ENCODE assay signal across 13 cellular contexts in genomic region chr21:44088401-44088780, GRCh38. TPM values are rescaled to one million over a fixed set of nuclear protein-coding genes. Genes with fewer than 3 reads are reported as not detected.
DNase-seq lines count a peak whose midpoint lies in the region; ATAC-seq and TF ChIP-seq lines count a peak whose summit lies in the region.
"Had no signal": no experiment of that assay in that cellular context is flagged by ENCODE, and none has a peak within 500 bp of the region (broad histone marks: within the 10 kb centered on the region; RNA-seq: fewer than 3 reads in every experiment).

No MANE protein-coding gene starts in this region.

- H3K4me1 Mint-ChIP-seq in chondrocyte (ENCODE audit: low read depth) (peaks cover 4% of the 10 kb centered on the region), naive B cell (peaks cover 51 to 69% (median 60%) of the 10 kb centered on the region in 3 donors), type B pancreatic cell (ENCODE audit: unreplicated experiment) (peaks cover 9% of the 10 kb centered on the region), HFFc6 (ENCODE audit: low read depth) (no peaks in the 10 kb centered on the region)

- intact Hi-C loops in heart left ventricle (cut with DNase I), result no loop called here
- intact Hi-C loops in Right ventricle myocardium inferior (cut with DNase I), result no loop called here
- intact Hi-C loops in right lobe of liver (cut with DNase I), result no loop called here

- H3K27me3 ChIP-seq in heart left ventricle (no peaks in the 10 kb centered on the region), right lobe of liver (no peaks in the 10 kb centered on the region)
- H3K27me3 ChIP-seq: ascending aorta had no signal

- peaks cover 0 to 100% (median 80%) of the 10 kb centered on the region in 9 donors for H3K36me3 ChIP-seq in heart left ventricle
- peaks cover 0 to 44% (median 0%) of the 10 kb centered on the region in 4 donors for H3K36me3 ChIP-seq in right lobe of liver

- H3K4me1 ChIP-seq in heart left ventricle (peaks cover 3 to 68% (median 46%) of the 10 kb centered on the region in 12 donors), right lobe of liver (peaks cover 0 to 5% (median 0%) of the 10 kb centered on the region in 4 donors)
- H3K4me1 ChIP-seq: ascending aorta had no signal

- DNase-seq in heart left ventricle (peak in 1 of 5 donors; percentile 6), Right ventricle myocardium inferior (ENCODE audit: missing footprints) (no peak), chondrocyte (ENCODE audit: low spot score) (peak; percentile 43), naive B cell (no peak), type B pancreatic cell (ENCODE audit: extremely low spot score, unreplicated experiment) (peak; percentile 47), A172 (ENCODE audit: low spot score) (no peak), HFFc6 (no peak), right lobe of liver (no peak)
- DNase-seq: activated CD4-positive, alpha-beta T cell treated with anti-CD3 and anti-CD28 coated beads, Interleukin-2, amount 50 U/mL, for 48 hours; effector CD8-positive, alpha-beta T cell; left cardiac atrium; stimulated activated CD4-positive, alpha-beta T cell treated with anti-CD3 and anti-CD28 coated beads, Interleukin-2, amount 100 ng/mL, for 24 hours had no signal

- H3K9me3 ChIP-seq in heart left ventricle (no peaks in the 10 kb centered on the region), right lobe of liver (no peaks in the 10 kb centered on the region)
- H3K9me3 ChIP-seq: ascending aorta had no signal

- H3K27ac ChIP-seq in heart left ventricle (peak overlapping the region in 7 of 12 donors; percentile 9 to 90 (median 80)), right lobe of liver (no peak overlapping the region)
- H3K27ac ChIP-seq: ascending aorta had no signal

- no peaks in the 10 kb centered on the region for H3K9me3 Mint-ChIP-seq in chondrocyte (ENCODE audit: low read depth)
- no peaks in the 10 kb centered on the region for H3K9me3 Mint-ChIP-seq in naive B cell
- no peaks in the 10 kb centered on the region for H3K9me3 Mint-ChIP-seq in type B pancreatic cell
- no peaks in the 10 kb centered on the region for H3K9me3 Mint-ChIP-seq in HFFc6

- TF ChIP-seq POLR2A in heart left ventricle (IDR thresholded peaks at IDR 0.05) (no peak), right lobe of liver (IDR thresholded peaks at IDR 0.05) (no peak)

- H3K4me3 ChIP-seq in heart left ventricle (no peak overlapping the region), right lobe of liver (no peak overlapping the region)
- H3K4me3 ChIP-seq: ascending aorta had no signal

- WGBS in heart left ventricle, 4 donors, result 93 to 94% (median 94%) methylated on average over 16 to 18 of the region's 18 CpGs
- WGBS in right lobe of liver (ENCODE audit: insufficient coverage, low coverage, low lambda C conversion rate, missing lambda C conversion rate), result 64% methylated on average over 4 of the region's 18 CpGs

- TF ChIP-seq CTCF in heart left ventricle (IDR thresholded peaks at IDR 0.05) (no peak), chondrocyte (IDR thresholded peaks at IDR 0.05) (no peak), type B pancreatic cell (conservative IDR thresholded peaks at IDR 0.05) (no peak), HFFc6 (IDR thresholded peaks at IDR 0.05) (no peak), right lobe of liver (IDR thresholded peaks at IDR 0.05) (no peak)

- H3K27me3 Mint-ChIP-seq in chondrocyte (ENCODE audit: low read depth), result no peaks in the 10 kb centered on the region
- H3K27me3 Mint-ChIP-seq in naive B cell, result no peaks in the 10 kb centered on the region
- no peaks in the 10 kb centered on the region for H3K27me3 Mint-ChIP-seq in type B pancreatic cell
- peaks cover 7% of the 10 kb centered on the region for H3K27me3 Mint-ChIP-seq in HFFc6 (ENCODE audit: insufficient read depth)

- ATAC-seq in heart left ventricle (no peak), Right ventricle myocardium inferior (no peak), naive B cell (ENCODE audit: low read depth in 2 of 2) (no peak), right lobe of liver (no peak)

- peaks cover 44% of the 10 kb centered on the region for H3K36me3 Mint-ChIP-seq in chondrocyte (ENCODE audit: low read depth)
- H3K36me3 Mint-ChIP-seq in naive B cell, result peaks cover 22 to 34% of the 10 kb centered on the region in 2 donors
- peaks cover 20% of the 10 kb centered on the region for H3K36me3 Mint-ChIP-seq in type B pancreatic cell
- H3K36me3 Mint-ChIP-seq in HFFc6 (ENCODE audit: low read depth), result peaks cover 34% of the 10 kb centered on the region

- no peak overlapping the region for H3K4me3 Mint-ChIP-seq in chondrocyte (ENCODE audit: unreplicated experiment)
- peak overlapping the region in 5 of 8 donors; percentile 20 to 84 (median 74) for H3K4me3 Mint-ChIP-seq in naive B cell
- no peak overlapping the region for H3K4me3 Mint-ChIP-seq in type B pancreatic cell
- H3K4me3 Mint-ChIP-seq in HFFc6, result no peak overlapping the region

- H3K27ac Mint-ChIP-seq in chondrocyte (ENCODE audit: unreplicated experiment) (no peak overlapping the region), naive B cell (peak overlapping the region; percentile 93 to 99 (median 96)), type B pancreatic cell (peak overlapping the region; percentile 58), HFFc6 (no peak overlapping the region)

RNA-seq across cellular contexts. Expression of gene PWP2, which starts 18.8 kb away (rescaled TPM):
- total RNA-seq in heart left ventricle, result 10 to 100 TPM in 1 of 9 donors, 1 to 10 TPM in 6, under 1 TPM in 1, not detected in 1; 0.70 to 10.2 (median 5.0) TPM
- 1 to 10 TPM; 1.1 to 6.0 TPM for polyA plus RNA-seq in heart left ventricle
- total RNA-seq in Right ventricle myocardium inferior, result 8.1 TPM
- 0.36 to 2.5 TPM (median 1.9 TPM) in 3 replicates for total RNA-seq in chondrocyte
- 10 to 100 TPM in 1 of 6 donors, 1 to 10 TPM in 5; 1.3 to 10.7 (median 4.3) TPM for polyA plus RNA-seq in naive B cell (ENCODE audit: low read depth in 6 of 6)
- 5.1 and 5.8 TPM in 2 replicates for total RNA-seq in type B pancreatic cell (ENCODE audit: low replicate concordance)
- 44.4 and 56.9 TPM in 2 replicates for total RNA-seq in A172 (2014; rRNA removed; shearing (Covaris generic))
- 10 to 100 TPM; 13.7 to 20.0 (median 16.6) TPM for total RNA-seq in HFFc6 (2021; fragmentation: NEBNext Ultra II Directional; extraction: Animal tissue kit (Norgen Biotek cat#: 25700))
- total RNA-seq in right lobe of liver, result 1 to 10 TPM in 5 of 6 experiments, under 1 TPM in 1; 0.93 to 7.5 (median 3.0) TPM

RNA-seq across cellular contexts. Expression of gene GATD3, which starts 45.1 kb away (rescaled TPM):
- total RNA-seq in heart left ventricle, result 100 to 1,000 TPM in 2 of 9 donors, 10 to 100 TPM in 7; 10.2 to 140 (median 14.1) TPM
- polyA plus RNA-seq in heart left ventricle, result 100 to 1,000 TPM in 1 of 2 donors, 10 to 100 TPM in 1; 26.5 to 109 TPM
- total RNA-seq in Right ventricle myocardium inferior, result 143 TPM
- total RNA-seq in chondrocyte, result 4.4 to 9.5 TPM (median 4.5 TPM) in 3 replicates
- polyA plus RNA-seq in naive B cell (ENCODE audit: low read depth in 6 of 6), result 10 to 100 TPM; 11.0 to 64.2 (median 33.9) TPM
- total RNA-seq in type B pancreatic cell (ENCODE audit: low replicate concordance), result 6.9 and 13.4 TPM in 2 replicates
- 58.8 and 66.8 TPM in 2 replicates for total RNA-seq in A172 (2014; rRNA removed; shearing (Covaris generic))
- 10 to 100 TPM; 13.1 to 17.5 (median 15.3) TPM for total RNA-seq in HFFc6 (2021; fragmentation: NEBNext Ultra II Directional; extraction: Animal tissue kit (Norgen Biotek cat#: 25700))
- 10 to 100 TPM in 3 of 6 experiments, 1 to 10 TPM in 3; 5.8 to 83.8 (median 11.1) TPM for total RNA-seq in right lobe of liver
- total RNA-seq: ascending aorta had no signal

Comparison
In these comparisons a context has a peak if more than half of its experiments do, and no peak if none do; other contexts are left out.
1. DNase-seq: peak in chondrocyte (single experiment) and type B pancreatic cell (single experiment); none in Right ventricle myocardium inferior (single experiment), naive B cell (single experiment), A172 (single experiment), HFFc6 (single experiment) and right lobe of liver (0 of 3).
2. H3K27ac ChIP-seq: peak in heart left ventricle (7 of 12); none in right lobe of liver (0 of 3).
3. H3K27ac Mint-ChIP-seq: peak in naive B cell (6 of 6) and type B pancreatic cell (single experiment); none in chondrocyte (single experiment) and HFFc6 (single experiment).
4. H3K4me3 Mint-ChIP-seq: peak in naive B cell (5 of 8); none in chondrocyte (single experiment), type B pancreatic cell (single experiment) and HFFc6 (single experiment).